Comparison of ENCODE assay signal across 8 cellular contexts in the genomic region with DNA sequence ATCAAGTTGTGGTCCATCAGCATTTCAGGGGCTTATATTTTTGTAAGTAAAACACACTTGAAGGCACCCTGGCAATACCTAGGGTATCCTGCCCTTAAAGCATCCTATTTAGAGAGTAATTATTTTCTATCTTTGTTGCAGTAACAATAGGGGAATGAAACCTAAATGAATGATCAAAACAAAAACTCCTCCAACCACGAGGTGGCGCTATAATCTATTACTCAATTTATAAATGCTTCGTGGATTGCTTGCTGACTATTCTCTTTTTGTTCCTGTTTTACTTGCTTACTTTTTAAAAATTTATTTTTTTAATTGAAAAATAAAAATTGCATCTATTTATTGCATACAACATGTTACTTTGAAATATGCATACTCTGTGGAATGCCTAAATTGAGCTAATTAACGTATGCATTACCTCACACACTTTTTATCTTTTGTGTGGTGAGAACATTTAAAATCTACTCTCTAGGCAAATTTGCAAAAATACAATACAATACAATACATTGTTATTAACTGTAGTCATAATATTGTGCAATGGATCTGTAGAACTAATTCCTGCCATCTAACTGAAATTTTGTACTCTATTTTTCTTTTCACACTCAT.
DNase-seq lines count a peak whose midpoint lies in the region; ATAC-seq and TF ChIP-seq lines count a peak whose summit lies in the region.

No MANE protein-coding gene starts in this region.

- no peak overlapping the region for H3K4me3 ChIP-seq in breast epithelium

- no peaks in the 10 kb centered on the region for H3K4me1 ChIP-seq in breast epithelium

- TF ChIP-seq CTCF in GM12874 (IDR thresholded peaks at IDR 0.05; ENCODE audit: insufficient read depth, low read depth, low read length): 0 out of 2 replicates have a peak, but pooled peaks have one; percentile 39
- TF ChIP-seq CTCF in breast epithelium (IDR thresholded peaks at IDR 0.05): peak; percentile 41 to 49 (median 48)

- no peaks in the 10 kb centered on the region for H3K27me3 ChIP-seq in breast epithelium

- no peaks in the 10 kb centered on the region for H3K9me3 ChIP-seq in breast epithelium

- DNase-seq in Ammon's horn (ENCODE audit: low spot score): peak; percentile 46
- peak; percentile 41 for DNase-seq in NCI-H226
- no peak for DNase-seq in breast epithelium (ENCODE audit: low spot score in 2 of 2)
- DNase-seq in myocyte (ENCODE audit: low read depth): peak; percentile 83
- DNase-seq in dedifferentiated amniotic fluid mesenchymal stem cell (ENCODE audit: extremely low spot score): no peak
- DNase-seq in activated naive CD4-positive, alpha-beta T cell treated with anti-CD3 and anti-CD28 coated beads, Interleukin-2, amount 50 U/mL, for 16 hours: no peak

- no peak overlapping the region for H3K27ac ChIP-seq in breast epithelium

- no peak for ATAC-seq in HG03521 (IDR thresholded peaks at IDR 0.05; ENCODE audit: unreplicated experiment)

- H3K36me3 ChIP-seq in breast epithelium: no peaks in the 10 kb centered on the region

- intact Hi-C loops in breast epithelium (cut with DNase I; ENCODE audit: low total_unique reads): no loop called here

- TF ChIP-seq POLR2A in breast epithelium (IDR thresholded peaks at IDR 0.05): no peak

Comparison
In these comparisons a context has a peak if more than half of its experiments do, and no peak if none do; other contexts are left out.
1. DNase-seq: peak in Ammon's horn (single experiment), NCI-H226 (single experiment) and myocyte (single experiment); none in breast epithelium (0 of 2), dedifferentiated amniotic fluid mesenchymal stem cell (single experiment) and activated naive CD4-positive, alpha-beta T cell treated with anti-CD3 and anti-CD28 coated beads, Interleukin-2, amount 50 U/mL, for 16 hours (single experiment).